In genomic region chr7:55546826-55547225, GRCh38 we compare ENCODE assay signal across 8 cellular contexts. TPM values are rescaled to one million over a fixed set of nuclear protein-coding genes. Genes with fewer than 3 reads are reported as not detected.
A peak's percentile ranks its signal among the peaks of the same experiment; 100 is the strongest.
DNase-seq lines count a peak whose midpoint lies in the region; ATAC-seq and TF ChIP-seq lines count a peak whose summit lies in the region.

No MANE protein-coding gene starts in this region.

- 13 to 20% methylated on average over 4 of the region's 4 CpGs for WGBS in lung, 2 donors

- H3K27ac Mint-ChIP-seq in type B pancreatic cell, result no peak overlapping the region

- peaks cover 98% of the 10 kb centered on the region for H3K79me2 ChIP-seq in OCI-LY7 (ENCODE audit: insufficient read depth, low read depth, low read length)

- peaks cover 21% of the 10 kb centered on the region for H3K4me1 Mint-ChIP-seq in type B pancreatic cell (ENCODE audit: unreplicated experiment)

- H4K20me1 ChIP-seq in OCI-LY7 (ENCODE audit: insufficient read depth, low read length), result peaks cover 41% of the 10 kb centered on the region

- H3K9me3 ChIP-seq in OCI-LY7 (ENCODE audit: low read length) (no peaks in the 10 kb centered on the region), lung (ENCODE audit: control insufficient read depth in 2 of 2, insufficient read depth in 1 of 2, low read length in 1 of 2) (no peaks in the 10 kb centered on the region)

- no peaks in the 10 kb centered on the region for H3K27me3 ChIP-seq in lung (ENCODE audit: control insufficient read depth, insufficient read depth)

- intact Hi-C loops in OCI-LY7 (cut with micrococcal nuclease; ENCODE audit: unreplicated experiment), result no loop called here

- no TSS peak for BruUV-seq in OCI-LY7 (replicated peaks; lab: Mats Ljungman, UMichigan)

- H2AFZ ChIP-seq in OCI-LY7 (ENCODE audit: low read length), result no peak overlapping the region

- no peak for TF ChIP-seq CTCF in OCI-LY7 (conservative IDR thresholded peaks at IDR 0.05; ENCODE audit: low read length)
- no peak for TF ChIP-seq CTCF in lung (IDR thresholded peaks at IDR 0.05; ENCODE audit: control extremely low read depth, extremely low read depth)
- TF ChIP-seq CTCF in type B pancreatic cell (conservative IDR thresholded peaks at IDR 0.05), result no peak

- POLR2A ChIA-PET in OCI-LY7 (lab: Charles Lee), result interaction anchor here (0.6 to 2.7 kb wide), 3 partner anchors 8 to 18 kb away, joined by 3 to 15 read pairs (median 3); no protein-coding TSS in a partner anchor

- no peaks in the 10 kb centered on the region for H3K9me2 ChIP-seq in OCI-LY7 (ENCODE audit: insufficient read depth, low read length)

- H3K36me3 Mint-ChIP-seq in type B pancreatic cell, result peaks cover 8% of the 10 kb centered on the region

- H3K4me1 ChIP-seq in OCI-LY7 (ENCODE audit: insufficient read depth, low read length, poor library complexity, severe bottlenecking), result peaks cover 51% of the 10 kb centered on the region
- peaks cover 5 to 15% of the 10 kb centered on the region in 2 donors for H3K4me1 ChIP-seq in lung (ENCODE audit: control insufficient read depth in 2 of 2, insufficient read depth in 2 of 2, low read length in 2 of 2)

- no peaks in the 10 kb centered on the region for H3K27me3 Mint-ChIP-seq in type B pancreatic cell

- peak overlapping the region; percentile 0; the same call in 1 of the 2 replicates for H3K4me2 ChIP-seq in OCI-LY7 (ENCODE audit: low read length)

- H3K9me3 Mint-ChIP-seq in type B pancreatic cell, result peaks cover 7% of the 10 kb centered on the region

- H3K36me3 ChIP-seq in OCI-LY7 (ENCODE audit: insufficient read depth, low read length) (peaks cover 25% of the 10 kb centered on the region), lung (ENCODE audit: control insufficient read depth in 2 of 2, insufficient read depth in 2 of 2, low read length in 2 of 2) (no peaks in the 10 kb centered on the region)

- DNase-seq in NCI-H510A treated with DMSO at 0.1 percent for 48 hours (lab: John Stamatoyannopoulos, UW) (peak; percentile 19), NCI-H510A (lab: John Stamatoyannopoulos, UW) (no peak), OCI-LY7 (ENCODE audit: low spot score) (no peak), cerebellar nuclear complex (lab: John Stamatoyannopoulos, UW) (peak; percentile 30 to 85), lung (ENCODE audit: low spot score) (peak; percentile 55), type B pancreatic cell (ENCODE audit: extremely low spot score, unreplicated experiment) (no peak)

- ATAC-seq in HG02678 (IDR thresholded peaks at IDR 0.05; ENCODE audit: unreplicated experiment), result peak; percentile 30
- ATAC-seq in lung (ENCODE audit: insufficient read depth, low FRiP score), result peak; percentile 45
- no peak for ATAC-seq in GM21367 (IDR thresholded peaks at IDR 0.05; ENCODE audit: unreplicated experiment)

- no peak overlapping the region for H3K4me3 Mint-ChIP-seq in type B pancreatic cell

- H3K4me3 ChIP-seq in OCI-LY7 (ENCODE audit: low read depth, low read length, poor library complexity, severe bottlenecking) (no peak overlapping the region), lung (no peak overlapping the region)

- CTCF ChIA-PET in OCI-LY7 (lab: Charles Lee; ENCODE audit: unreplicated experiment), result interaction anchor here (0.8 kb wide), 1 partner anchor 9 kb away, joined by 3 read pairs; no protein-coding TSS in a partner anchor

- H3K27ac ChIP-seq in OCI-LY7 (ENCODE audit: low read depth, low read length, poor library complexity, severe bottlenecking) (no peak overlapping the region), lung (ENCODE audit: low read depth in 1 of 2, low read length in 1 of 2) (peak overlapping the region in 1 of 2 donors; percentile 28)

RNA-seq across cellular contexts. Expression of gene VOPP1, which starts 25.5 kb away (rescaled TPM):
- total RNA-seq in OCI-LY7 (2014; rRNA removed; shearing (Covaris generic)), result 66.9 and 68.8 TPM in 2 replicates
- total RNA-seq in OCI-LY7 (2022) (72.1 and 73.9 TPM in 2 replicates), lung (10 to 100 TPM; 35.9 to 64.0 TPM), type B pancreatic cell (ENCODE audit: low replicate concordance) (31.0 and 38.9 TPM in 2 replicates)
- 10 to 100 TPM; 25.8 to 40.1 TPM for polyA plus RNA-seq in lung

Comparison
In these comparisons a context has a peak if more than half of its experiments do, and no peak if none do; other contexts are left out.
1. DNase-seq: peak in NCI-H510A treated with DMSO at 0.1 percent for 48 hours (single experiment), cerebellar nuclear complex (2 of 2) and lung (single experiment); none in NCI-H510A (single experiment), OCI-LY7 (single experiment) and type B pancreatic cell (single experiment).